Comparison of ENCODE assay signal across 9 cellular contexts in the genomic region with DNA sequence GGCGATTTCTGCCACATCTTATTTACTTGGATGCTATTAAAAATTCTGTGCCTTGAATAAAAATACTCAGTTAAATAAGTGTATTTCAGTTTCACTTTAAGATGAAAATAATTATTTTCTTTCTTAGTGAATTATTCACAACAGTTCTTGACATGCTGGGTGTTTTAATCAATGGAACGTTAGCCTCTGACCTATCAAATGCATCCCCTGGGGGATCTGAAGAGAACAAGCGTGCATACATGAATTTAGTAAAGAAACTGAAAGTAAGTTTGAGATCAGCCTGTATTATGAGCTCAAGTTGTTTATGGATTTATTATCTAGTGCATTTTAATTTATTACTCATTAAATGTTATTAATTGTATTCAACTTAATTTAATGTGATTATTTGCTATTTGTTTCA. TPM values are rescaled to one million over a fixed set of nuclear protein-coding genes. Genes with fewer than 3 reads are reported as not detected.
DNase-seq lines count a peak whose midpoint lies in the region; ATAC-seq and TF ChIP-seq lines count a peak whose summit lies in the region.
"Had no signal": no experiment of that assay in that cellular context is flagged by ENCODE, and none has a peak within 500 bp of the region (broad histone marks: within the 10 kb centered on the region; RNA-seq: fewer than 3 reads in every experiment).

No MANE protein-coding gene starts in this region.

- no peak for TF ChIP-seq CTCF in smooth muscle cell (IDR thresholded peaks at IDR 0.05; ENCODE audit: borderline replicate concordance, insufficient read depth, poor library complexity, severe bottlenecking)

- H3K4ac ChIP-seq in mesenchymal stem cell (ENCODE audit: low read depth in 1 of 2, low read length in 2 of 2) = no peak overlapping the region

- H2BK5ac ChIP-seq in mesenchymal stem cell (ENCODE audit: low read depth, low read length, poor library complexity, severe bottlenecking) = no peak overlapping the region

- no peak overlapping the region for H3K23ac ChIP-seq in mesenchymal stem cell (ENCODE audit: low read length in 2 of 2)

- H3K36me3 ChIP-seq in mesenchymal stem cell (ENCODE audit: control insufficient read depth in 1 of 2, insufficient read depth in 2 of 2, low read depth in 1 of 2, low read length in 2 of 2) = no peaks in the 10 kb centered on the region
- peaks cover 1% of the 10 kb centered on the region for H3K36me3 ChIP-seq in H7 (replicated peaks; ENCODE audit: control insufficient read depth, insufficient read depth, low read length)
- no peaks in the 10 kb centered on the region for H3K36me3 ChIP-seq in smooth muscle cell (ENCODE audit: low read depth)

- no peak overlapping the region for H4K8ac ChIP-seq in mesenchymal stem cell (ENCODE audit: low read length)

- H2AFZ ChIP-seq in mesenchymal stem cell (ENCODE audit: low read depth, low read length) (no peak overlapping the region), smooth muscle cell (ENCODE audit: low read depth) (no peak overlapping the region)

- no peak overlapping the region for H2AK5ac ChIP-seq in mesenchymal stem cell (ENCODE audit: low read length, severe bottlenecking)

- no peak overlapping the region for H2BK120ac ChIP-seq in mesenchymal stem cell (ENCODE audit: low read depth, low read length)

- no peak overlapping the region for H2BK15ac ChIP-seq in mesenchymal stem cell (ENCODE audit: low read depth, poor library complexity, severe bottlenecking)

- no peaks in the 10 kb centered on the region for H3K27me3 ChIP-seq in mesenchymal stem cell (ENCODE audit: control insufficient read depth in 1 of 2, insufficient read depth in 1 of 2, low read length in 2 of 2)
- no peaks in the 10 kb centered on the region for H3K27me3 ChIP-seq in H7 (ENCODE audit: control insufficient read depth, insufficient read depth, low read length)
- H3K27me3 ChIP-seq in smooth muscle cell (ENCODE audit: low read depth) = no peaks in the 10 kb centered on the region

- H3K4me1 ChIP-seq in mesenchymal stem cell (ENCODE audit: control insufficient read depth, insufficient read depth, low read depth, low read length) (peaks cover 2% of the 10 kb centered on the region), smooth muscle cell (ENCODE audit: low read depth) (no peaks in the 10 kb centered on the region)

- no peak overlapping the region for H4K91ac ChIP-seq in mesenchymal stem cell (ENCODE audit: low read length)

- no peak for DNase-seq in mesenchymal stem cell
- DNase-seq in H7 = no peak
- no peak for DNase-seq in NCI-H774 (lab: John Stamatoyannopoulos, UW)
- no peak for DNase-seq in smooth muscle cell (lab: John Stamatoyannopoulos, UW; ENCODE audit: unreplicated experiment)
- no peak for DNase-seq in NCI-H524 (lab: John Stamatoyannopoulos, UW)
- DNase-seq: SW 1271 had no signal

- H3K79me2 ChIP-seq in smooth muscle cell (ENCODE audit: low read depth) = no peaks in the 10 kb centered on the region

- H3K79me1 ChIP-seq in mesenchymal stem cell (replicated peaks; ENCODE audit: low read length, poor library complexity, severe bottlenecking) = no peaks in the 10 kb centered on the region

- 92% methylated on average over 2 of the region's 3 CpGs for WGBS in mesenchymal stem cell
- 98% methylated on average over 3 of the region's 3 CpGs for WGBS in smooth muscle cell (ENCODE audit: low lambda C conversion rate)

- ATAC-seq in GM18511 (IDR thresholded peaks at IDR 0.05; ENCODE audit: unreplicated experiment) (peak; percentile 69), GM21619 (IDR thresholded peaks at IDR 0.05; ENCODE audit: unreplicated experiment) (peak; percentile 57), HG03558 (IDR thresholded peaks at IDR 0.05; ENCODE audit: extremely low read depth, unreplicated experiment) (peak; percentile 43)

- H3K4me2 ChIP-seq in mesenchymal stem cell (ENCODE audit: low read length, poor library complexity, severe bottlenecking) (peak overlapping the region; percentile 42), smooth muscle cell (no peak overlapping the region)

- H3K9ac ChIP-seq in mesenchymal stem cell (ENCODE audit: low read length) (peak overlapping the region; percentile 86), smooth muscle cell (ENCODE audit: low read depth) (no peak overlapping the region)

- H3K4me3 ChIP-seq in mesenchymal stem cell (ENCODE audit: insufficient read depth in 1 of 2, low read depth in 1 of 2, low read length in 2 of 2) = peak overlapping the region in 1 of 2 experiments; percentile 76
- H3K4me3 ChIP-seq in H7 (ENCODE audit: insufficient read depth, low read depth, low read length) = no peak overlapping the region
- no peak overlapping the region for H3K4me3 ChIP-seq in smooth muscle cell

- no peak overlapping the region for H3K14ac ChIP-seq in mesenchymal stem cell (ENCODE audit: low read length in 2 of 2)

- no peaks in the 10 kb centered on the region for H4K20me1 ChIP-seq in smooth muscle cell (ENCODE audit: low read depth)

- no peak overlapping the region for H3K18ac ChIP-seq in mesenchymal stem cell (ENCODE audit: low read depth in 1 of 2, low read length in 2 of 2)

- H3K9me3 ChIP-seq in mesenchymal stem cell (ENCODE audit: control insufficient read depth, low read length) = no peaks in the 10 kb centered on the region
- H3K9me3 ChIP-seq in smooth muscle cell (replicated peaks; ENCODE audit: low read depth) = no peaks in the 10 kb centered on the region

- H3K27ac ChIP-seq in mesenchymal stem cell (ENCODE audit: low read length, poor library complexity, severe bottlenecking) (no peak overlapping the region), smooth muscle cell (ENCODE audit: low read depth) (no peak overlapping the region)

- H3F3A ChIP-seq in smooth muscle cell (ENCODE audit: low read depth) = no peaks in the 10 kb centered on the region

- no peak overlapping the region for H2BK12ac ChIP-seq in mesenchymal stem cell (ENCODE audit: low read length in 2 of 2)

RNA-seq across cellular contexts. Expression of a gene that starts 0.6 kb away (rescaled TPM):
- not detected for polyA plus RNA-seq in mesenchymal stem cell (2013, experiment 1 of 2)
- 0.04 TPM for polyA plus RNA-seq in mesenchymal stem cell (2013, experiment 2 of 2)
- total RNA-seq in H7 (2014; rRNA removed; shearing (Covaris generic)) = 0.10 TPM in 1 of 2 replicates, not detected in the other
- not detected in 2 replicates for total RNA-seq in smooth muscle cell
- not detected in 2 replicates for polyA plus RNA-seq in smooth muscle cell

RNA-seq across cellular contexts. Expression of a gene that starts 54.6 kb away (rescaled TPM):
- polyA plus RNA-seq in mesenchymal stem cell (2013, experiment 1 of 2) = not detected
- not detected for polyA plus RNA-seq in mesenchymal stem cell (2013, experiment 2 of 2)
- not detected in 2 replicates for total RNA-seq in H7 (2014; rRNA removed; shearing (Covaris generic))
- total RNA-seq in smooth muscle cell = not detected in 2 replicates
- not detected in 2 replicates for polyA plus RNA-seq in smooth muscle cell
